In genomic region chr16:85502357-85502756, GRCh38 we compare ENCODE assay signal across 27 cellular contexts.
"Had no signal": no experiment of that assay in that cellular context is flagged by ENCODE, and none has a peak within 500 bp of the region (broad histone marks: within the 10 kb centered on the region; RNA-seq: fewer than 3 reads in every experiment).

No MANE protein-coding gene starts in this region.

- H3K4me1 ChIP-seq: foreskin keratinocyte, lower lobe of right lung, suprapubic skin, tibial artery had no signal

- H3K36me3 ChIP-seq: brain microvascular endothelial cell, esophagus muscularis mucosa, left lung, lower lobe of right lung, suprapubic skin, tibial artery, WERI-Rb-1 had no signal

- H3K9me3 ChIP-seq: esophagus muscularis mucosa, left lung, lower lobe of right lung, psoas muscle, suprapubic skin, tibial artery had no signal

- H3K27ac Mint-ChIP-seq: activated CD4-positive, alpha-beta memory T cell treated with anti-CD3 and anti-CD28 coated beads, Interleukin-2, amount 10 ng/mL, durations not matched to agents 7 days and 5 days; activated CD4-positive, alpha-beta T cell treated with anti-CD3 and anti-CD28 coated beads, Interleukin-2, amount 10 ng/mL, durations not matched to agents 24 days and 14 days; activated T-cell treated with anti-CD3 and anti-CD28 coated beads, Interleukin-2, amount 50 U/mL, for 24 hours; dendritic cell treated with granulocyte-macrophage colony-stimulating factor and Interleukin-4, amounts not matched to agents 40 ng/mL and 50 ng/mL, for 4 days; T-helper 17 cell had no signal

- H3K27me3 Mint-ChIP-seq: activated CD4-positive, alpha-beta memory T cell treated with anti-CD3 and anti-CD28 coated beads, Interleukin-2, amount 10 ng/mL, durations not matched to agents 7 days and 5 days; activated CD4-positive, alpha-beta T cell treated with anti-CD3 and anti-CD28 coated beads, Interleukin-2, amount 10 ng/mL, durations not matched to agents 24 days and 14 days; activated T-cell treated with anti-CD3 and anti-CD28 coated beads, Interleukin-2, amount 50 U/mL, for 24 hours; naive thymus-derived CD8-positive, alpha-beta T cell; T-helper 17 cell had no signal

- H3K9me3 Mint-ChIP-seq: activated CD4-positive, alpha-beta memory T cell treated with anti-CD3 and anti-CD28 coated beads, Interleukin-2, amount 10 ng/mL, durations not matched to agents 7 days and 5 days; activated CD4-positive, alpha-beta T cell treated with anti-CD3 and anti-CD28 coated beads, Interleukin-2, amount 10 ng/mL, durations not matched to agents 24 days and 14 days; activated T-cell treated with anti-CD3 and anti-CD28 coated beads, Interleukin-2, amount 50 U/mL, for 24 hours; dendritic cell treated with granulocyte-macrophage colony-stimulating factor and Interleukin-4, amounts not matched to agents 40 ng/mL and 50 ng/mL, for 4 days; naive thymus-derived CD8-positive, alpha-beta T cell had no signal

- ATAC-seq: foreskin keratinocyte; left lung; lower lobe of right lung; naive thymus-derived CD8-positive, alpha-beta T cell; T-helper 17 cell had no signal

- H3K27ac ChIP-seq: brain microvascular endothelial cell, esophagus muscularis mucosa, foreskin keratinocyte, left lung, lower lobe of right lung, psoas muscle, suprapubic skin, tibial artery, WERI-Rb-1 had no signal

- H3K4me1 Mint-ChIP-seq: activated CD4-positive, alpha-beta memory T cell treated with anti-CD3 and anti-CD28 coated beads, Interleukin-2, amount 10 ng/mL, durations not matched to agents 7 days and 5 days; activated CD4-positive, alpha-beta T cell treated with anti-CD3 and anti-CD28 coated beads, Interleukin-2, amount 10 ng/mL, durations not matched to agents 24 days and 14 days had no signal

- H3K4me2 ChIP-seq: smooth muscle cell had no signal

- DNase-seq: activated CD4-positive, alpha-beta memory T cell treated with anti-CD3 and anti-CD28 coated beads, Interleukin-2, amount 10 ng/mL, durations not matched to agents 7 days and 5 days; activated CD4-positive, alpha-beta T cell treated with anti-CD3 and anti-CD28 coated beads, Interleukin-2, amount 10 ng/mL, durations not matched to agents 24 days and 14 days; activated CD4-positive, CD25-positive, alpha-beta regulatory T cell treated with anti-CD3 and anti-CD28 coated beads, Interleukin-2, amount 50 U/mL, for 72 hours; activated CD8-positive, alpha-beta memory T cell treated with anti-CD3 and anti-CD28 coated beads, Interleukin-2, amount 50 U/mL, for 48 hours; activated gamma-delta T cell treated with Interleukin-2 at 50 U/mL for 16 hours; activated naive CD4-positive, alpha-beta T cell treated with anti-CD3 and anti-CD28 coated beads, Interleukin-2, amount 50 U/mL, for 16 hours; activated T-cell treated with anti-CD3 and anti-CD28 coated beads, Interleukin-2, amount 50 U/mL, for 24 hours; amniotic stem cell; brain microvascular endothelial cell; foreskin keratinocyte; kidney glomerular epithelial cell; left lung; lower lobe of right lung; mesenchymal stem cell; naive thymus-derived CD8-positive, alpha-beta T cell; psoas muscle; stimulated activated CD4-positive, alpha-beta T cell treated with anti-CD3 and anti-CD28 coated beads, Interleukin-1b, Interleukin-23, amount 100 ng/mL, for 48 hours; stimulated activated naive CD4-positive, alpha-beta T cell; T-helper 17 cell; T1000; tibial artery; WERI-Rb-1 had no signal

- H3K4me3 ChIP-seq: esophagus muscularis mucosa, left lung, lower lobe of right lung, psoas muscle, smooth muscle cell, suprapubic skin, tibial artery had no signal

- H3K4me3 Mint-ChIP-seq: activated CD4-positive, alpha-beta memory T cell treated with anti-CD3 and anti-CD28 coated beads, Interleukin-2, amount 10 ng/mL, durations not matched to agents 7 days and 5 days; activated CD4-positive, alpha-beta T cell treated with anti-CD3 and anti-CD28 coated beads, Interleukin-2, amount 10 ng/mL, durations not matched to agents 24 days and 14 days; activated T-cell treated with anti-CD3 and anti-CD28 coated beads, Interleukin-2, amount 50 U/mL, for 24 hours; dendritic cell treated with granulocyte-macrophage colony-stimulating factor and Interleukin-4, amounts not matched to agents 40 ng/mL and 50 ng/mL, for 4 days; naive thymus-derived CD8-positive, alpha-beta T cell; T-helper 17 cell had no signal

- H3K27me3 ChIP-seq: brain microvascular endothelial cell, esophagus muscularis mucosa, foreskin keratinocyte, left lung, suprapubic skin, tibial artery had no signal

- H3K36me3 Mint-ChIP-seq: naive thymus-derived CD8-positive, alpha-beta T cell had no signal

- FAIRE-seq: astrocyte had no signal
